In genomic region chr16:65745-66144, GRCh38 we compare ENCODE assay signal across 1 cellular context.
TF ChIP-seq lines count a peak whose summit lies in the region.

No MANE protein-coding gene starts in this region.

TF ChIP-seq in H1, 55 proteins besides CTCF, POLR2A, EP300 and RAD21 (continued from another document):
- TF ChIP-seq SIRT6 (IDR thresholded peaks at IDR 0.05; ENCODE audit: low read length) (no peak), GABPA (IDR thresholded peaks at IDR 0.05; ENCODE audit: borderline replicate concordance, insufficient read depth, low read length) (peak; percentile 77; the same call in 1 of the 2 replicates), TAF1 (IDR thresholded peaks at IDR 0.05; ENCODE audit: low read depth, low read length) (no peak), TEAD4 (IDR thresholded peaks at IDR 0.05; ENCODE audit: low read depth, low read length) (no peak), YY1 (IDR thresholded peaks at IDR 0.05; ENCODE audit: low read depth, low read length) (peak; percentile 70; the same call in 1 of the 2 replicates), MAFK (IDR thresholded peaks at IDR 0.05; ENCODE audit: low read depth, low read length) (no peak), CHD2 (IDR thresholded peaks at IDR 0.05; ENCODE audit: low read length) (no peak), ATF3 (IDR thresholded peaks at IDR 0.05; ENCODE audit: insufficient read depth, low read depth, low read length) (no peak), CBX5 (IDR thresholded peaks at IDR 0.05; ENCODE audit: low read depth, low read length) (no peak), KDM4A (IDR thresholded peaks at IDR 0.05; ENCODE audit: low read depth, low read length, severe bottlenecking) (no peak), CREB1 (IDR thresholded peaks at IDR 0.05) (peak; percentile 51; the same call in 1 of the 2 replicates), POLR2AphosphoS5 (IDR thresholded peaks at IDR 0.05; ENCODE audit: low read depth, low read length) (no peak), KDM5A (IDR thresholded peaks at IDR 0.05; ENCODE audit: low read length) (no peak)
